In genomic region chr1:220527279-220528048, GRCh38 we compare ENCODE assay signal across 8 cellular contexts. TPM values are rescaled to one million over a fixed set of nuclear protein-coding genes. Genes with fewer than 3 reads are reported as not detected.
DNase-seq lines count a peak whose midpoint lies in the region; ATAC-seq and TF ChIP-seq lines count a peak whose summit lies in the region.

No MANE protein-coding gene starts in this region.

- H2BK15ac ChIP-seq in mesendoderm (replicated peaks; ENCODE audit: low read depth) = no peak overlapping the region

- TF ChIP-seq EP300 in tibial nerve (IDR thresholded peaks at IDR 0.05) = peak in 1 of 2 donors; percentile 82

- H3K27me3 ChIP-seq in endocrine pancreas (ENCODE audit: control insufficient read depth, insufficient read depth, low read length) (no peaks in the 10 kb centered on the region), mesendoderm (ENCODE audit: insufficient read depth, low read length, poor library complexity) (no peaks in the 10 kb centered on the region), tibial nerve (no peaks in the 10 kb centered on the region)

- DNase-seq in DMS153 (lab: John Stamatoyannopoulos, UW) (peak; percentile 80), H4 (ENCODE audit: low spot score) (peak; percentile 63), SHP77 treated with DMSO at 0.1 percent for 48 hours (lab: John Stamatoyannopoulos, UW) (peak; percentile 48), mesendoderm (peak; percentile 55), tibial nerve (ENCODE audit: low spot score in 2 of 2) (peak in 1 of 2 donors; percentile 24), NCI-H524 treated with DMSO at 0.1 percent for 48 hours (lab: John Stamatoyannopoulos, UW) (no peak)

- H3K79me1 ChIP-seq in mesendoderm (ENCODE audit: low read length) = peaks cover 4% of the 10 kb centered on the region

- peak overlapping the region; percentile 95 for H3K9ac ChIP-seq in endocrine pancreas (ENCODE audit: control insufficient read depth, insufficient read depth, low read length)
- H3K9ac ChIP-seq in mesendoderm (ENCODE audit: low read length) = peak overlapping the region; percentile 57

- no peak overlapping the region for H3K4ac ChIP-seq in mesendoderm (ENCODE audit: low read depth, low read length)

- H2BK120ac ChIP-seq in mesendoderm (ENCODE audit: low read depth, low read length) = no peak overlapping the region

- H2AK5ac ChIP-seq in mesendoderm (ENCODE audit: low read length) = no peak overlapping the region

- peak in 1 of 2 donors; percentile 49 for TF ChIP-seq POLR2A in tibial nerve (IDR thresholded peaks at IDR 0.05)

- peaks cover 22% of the 10 kb centered on the region for H3K79me2 ChIP-seq in mesendoderm (ENCODE audit: control insufficient read depth, insufficient read depth, low read length)

- H3K4me3 ChIP-seq in endocrine pancreas (ENCODE audit: control insufficient read depth, insufficient read depth, low read length) (peak overlapping the region; percentile 94), mesendoderm (ENCODE audit: low read length) (peak overlapping the region; percentile 56), tibial nerve (peak overlapping the region; percentile 42 to 94 (median 69))

- H3K36me3 ChIP-seq in endocrine pancreas (ENCODE audit: control insufficient read depth, insufficient read depth, low read length) (no peaks in the 10 kb centered on the region), mesendoderm (ENCODE audit: control insufficient read depth, insufficient read depth, low read length) (no peaks in the 10 kb centered on the region), tibial nerve (no peaks in the 10 kb centered on the region)

- no peak overlapping the region for H3K18ac ChIP-seq in mesendoderm (ENCODE audit: low read length)

- no peak overlapping the region for H4K5ac ChIP-seq in mesendoderm (ENCODE audit: low read length)

- H3K9me3 ChIP-seq in endocrine pancreas (ENCODE audit: control insufficient read depth, low read length) (no peaks in the 10 kb centered on the region), tibial nerve (no peaks in the 10 kb centered on the region)

- peak overlapping the region; percentile 70 for H3K4me2 ChIP-seq in mesendoderm (ENCODE audit: low read length)

- TF ChIP-seq CTCF in tibial nerve (IDR thresholded peaks at IDR 0.05) = no peak

- H3K4me1 ChIP-seq in endocrine pancreas (ENCODE audit: control insufficient read depth, insufficient read depth, low read length) (peaks cover 19% of the 10 kb centered on the region), mesendoderm (ENCODE audit: control insufficient read depth, low read depth, low read length) (peaks cover 2% of the 10 kb centered on the region), tibial nerve (peaks cover 0 to 12% (median 0%) of the 10 kb centered on the region in 4 donors)

- H2BK5ac ChIP-seq in mesendoderm (ENCODE audit: low read length) = no peak overlapping the region

- no peak overlapping the region for H3K27ac ChIP-seq in mesendoderm (ENCODE audit: low read depth, low read length)
- peak overlapping the region; percentile 86 to 92 (median 88) for H3K27ac ChIP-seq in tibial nerve

- H4K8ac ChIP-seq in mesendoderm (ENCODE audit: low read depth, low read length) = no peak overlapping the region

- no peak for ATAC-seq in GM21381 (IDR thresholded peaks at IDR 0.05; ENCODE audit: unreplicated experiment)

- H3K23ac ChIP-seq in mesendoderm (ENCODE audit: low read length) = peak overlapping the region; percentile 83

- no CpG with 5 or more reads among the region's 32 CpGs for WGBS in mesendoderm (ENCODE audit: extremely low coverage, insufficient coverage, low lambda C conversion rate)
- 0 to 1% methylated on average over 27 to 32 of the region's 32 CpGs for WGBS in tibial nerve, 2 donors

- peak overlapping the region; percentile 86 for H3K56ac ChIP-seq in mesendoderm (ENCODE audit: low read length)

RNA-seq across cellular contexts. Expression of gene MARK1, which starts 0.5 kb away (rescaled TPM):
- 3.8 and 4.0 TPM in 2 replicates for total RNA-seq in H4 (2014; rRNA removed; shearing (Covaris generic))
- 10.8 TPM for polyA plus RNA-seq in mesendoderm (2013, experiment 1 of 2)
- 12.0 TPM for polyA plus RNA-seq in mesendoderm (2013, experiment 2 of 2)
- total RNA-seq in tibial nerve = 10 to 100 TPM; 11.1 to 12.9 (median 11.9) TPM
